ENCODE assay signal across 8 cellular contexts in genomic region chr19:1101337-1101698, GRCh38. TPM values are rescaled to one million over a fixed set of nuclear protein-coding genes. Genes with fewer than 3 reads are reported as not detected.
DNase-seq lines count a peak whose midpoint lies in the region; ATAC-seq and TF ChIP-seq lines count a peak whose summit lies in the region.

No MANE protein-coding gene starts in this region.

- H3K4me1 ChIP-seq in body of pancreas (peaks cover 42% of the 10 kb centered on the region), mucosa of rectum (ENCODE audit: control insufficient read depth in 2 of 2, insufficient read depth in 2 of 2, low read length in 2 of 2) (peaks cover 32 to 38% of the 10 kb centered on the region in 2 donors), uterus (peaks cover 16 to 19% of the 10 kb centered on the region in 2 donors)

- H3K27ac Mint-ChIP-seq in activated naive CD4-positive, alpha-beta T cell treated with anti-CD3 and anti-CD28 coated beads, Interleukin-2, amount 50 U/mL, for 24 hours = peak overlapping the region; percentile 46

- TF ChIP-seq CTCF in body of pancreas (IDR thresholded peaks at IDR 0.05) (no peak), uterus (IDR thresholded peaks at IDR 0.05) (no peak)

- WGBS in body of pancreas, 2 donors = 43 to 44% methylated on average over 8 to 9 of the region's 9 CpGs

- no peaks in the 10 kb centered on the region for H3K36me3 Mint-ChIP-seq in activated naive CD4-positive, alpha-beta T cell treated with anti-CD3 and anti-CD28 coated beads, Interleukin-2, amount 50 U/mL, for 24 hours

- H3K9me3 Mint-ChIP-seq in activated naive CD4-positive, alpha-beta T cell treated with anti-CD3 and anti-CD28 coated beads, Interleukin-2, amount 50 U/mL, for 24 hours = no peaks in the 10 kb centered on the region

- H3K27me3 ChIP-seq in body of pancreas = no peaks in the 10 kb centered on the region
- H3K27me3 ChIP-seq in mucosa of rectum (ENCODE audit: control insufficient read depth in 2 of 2, insufficient read depth in 2 of 2, low read length in 2 of 2) = no peaks in the 10 kb centered on the region
- H3K27me3 ChIP-seq in uterus = no peaks in the 10 kb centered on the region

- no peaks in the 10 kb centered on the region for H3K27me3 Mint-ChIP-seq in activated naive CD4-positive, alpha-beta T cell treated with anti-CD3 and anti-CD28 coated beads, Interleukin-2, amount 50 U/mL, for 24 hours

- ATAC-seq in body of pancreas (no peak), GM19467 (IDR thresholded peaks at IDR 0.05; ENCODE audit: unreplicated experiment) (no peak)

- H3K9me3 ChIP-seq in body of pancreas (no peaks in the 10 kb centered on the region), mucosa of rectum (ENCODE audit: control insufficient read depth in 2 of 2, low read length in 2 of 2) (no peaks in the 10 kb centered on the region), uterus (no peaks in the 10 kb centered on the region)

- H3K27ac ChIP-seq in body of pancreas (peak overlapping the region; percentile 13 to 99 (median 65)), mucosa of rectum (ENCODE audit: low read depth in 2 of 2, low read length in 2 of 2) (peak overlapping the region; percentile 83 to 99), uterus (peak overlapping the region; percentile 91)

- peaks cover 49% of the 10 kb centered on the region for H3K4me1 Mint-ChIP-seq in activated naive CD4-positive, alpha-beta T cell treated with anti-CD3 and anti-CD28 coated beads, Interleukin-2, amount 50 U/mL, for 24 hours

- TF ChIP-seq POLR2A in body of pancreas (IDR thresholded peaks at IDR 0.05) = no peak
- no peak for TF ChIP-seq POLR2A in uterus (IDR thresholded peaks at IDR 0.05)

- no peaks in the 10 kb centered on the region for H3K36me3 ChIP-seq in body of pancreas (replicated peaks in 1 of 2; ENCODE audit: insufficient read depth in 1 of 2, low read depth in 2 of 2)
- H3K36me3 ChIP-seq in mucosa of rectum (ENCODE audit: control insufficient read depth in 2 of 2, insufficient read depth in 2 of 2, low read length in 2 of 2) = no peaks in the 10 kb centered on the region
- no peaks in the 10 kb centered on the region for H3K36me3 ChIP-seq in uterus

- intact Hi-C loops in body of pancreas (cut with DNase I) (no loop called here), uterus (cut with DNase I; ENCODE audit: low total_unique reads) (loop anchor here (10.0 kb wide), 1 partner anchor 177 kb away; the partner anchor contains the start of gene ARID3A)

- peak overlapping the region; percentile 55 for H3K4me3 Mint-ChIP-seq in activated naive CD4-positive, alpha-beta T cell treated with anti-CD3 and anti-CD28 coated beads, Interleukin-2, amount 50 U/mL, for 24 hours

- DNase-seq in activated naive CD4-positive, alpha-beta T cell treated with Interleukin-2 at 50 U/mL for 16 hours = no peak
- DNase-seq in body of pancreas (peak in 1 of 4 donors; percentile 59), uterus (peak; percentile 58 to 69), NCI-H524 treated with DMSO at 0.1 percent for 48 hours (lab: John Stamatoyannopoulos, UW) (no peak), RKO (ENCODE audit: low spot score) (no peak)

- H3K9ac ChIP-seq in mucosa of rectum (ENCODE audit: low read depth in 1 of 2, low read length in 2 of 2) = peak overlapping the region; percentile 24 to 51

- H3K4me3 ChIP-seq in body of pancreas (no peak overlapping the region), mucosa of rectum (ENCODE audit: low read length in 2 of 2) (peak overlapping the region in 1 of 2 donors; percentile 22), uterus (no peak overlapping the region)

RNA-seq across cellular contexts. Expression of gene GPX4, which starts 2.5 kb away (rescaled TPM):
- total RNA-seq in body of pancreas (100 to 1,000 TPM; 152 to 157 TPM), uterus (100 to 1,000 TPM in 3 of 4 donors, 10 to 100 TPM in 1; 68.2 to 357 (median 163) TPM)

RNA-seq across cellular contexts. Expression of gene POLR2E, which starts 6.1 kb away (rescaled TPM):
- total RNA-seq in body of pancreas (10 to 100 TPM; 24.9 to 78.1 TPM), uterus (100 to 1,000 TPM in 1 of 4 donors, 10 to 100 TPM in 3; 13.6 to 112 (median 59.8) TPM)

RNA-seq across cellular contexts. Expression of gene ARHGAP45, which starts 34.4 kb away (rescaled TPM):
- total RNA-seq in body of pancreas (10 to 100 TPM; 13.2 to 23.4 TPM), uterus (100 to 1,000 TPM in 1 of 4 donors, 1 to 10 TPM in 3; 4.1 to 154 (median 8.6) TPM)

Comparison
In these comparisons a context has a peak if more than half of its experiments do, and no peak if none do; other contexts are left out.
1. DNase-seq: peak in uterus (2 of 2); none in activated naive CD4-positive, alpha-beta T cell treated with Interleukin-2 at 50 U/mL for 16 hours (single experiment), NCI-H524 treated with DMSO at 0.1 percent for 48 hours (single experiment) and RKO (single experiment).
2. Peak in every context shown above with its lines, with median percentiles within 50 percentile points of each other: H3K27ac ChIP-seq.